In the genomic region with DNA sequence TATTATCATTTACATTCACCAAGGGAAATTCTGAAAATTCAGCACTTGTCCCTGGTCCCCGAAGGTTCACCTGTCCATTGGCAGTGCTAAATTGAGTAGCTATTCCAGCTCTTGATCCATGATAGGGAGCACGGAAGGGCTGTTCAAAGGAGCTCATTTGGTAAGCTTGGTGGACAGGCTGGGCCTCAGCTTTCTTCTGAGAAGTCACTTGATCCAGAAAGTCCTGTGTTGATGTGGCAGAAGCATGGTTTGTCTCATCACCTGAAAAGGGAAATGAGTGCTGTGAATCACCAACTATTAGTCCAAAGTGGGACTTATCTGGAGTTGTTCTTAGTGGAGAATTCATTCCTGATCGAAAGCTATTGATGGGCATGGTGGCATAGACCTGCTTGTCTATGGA, we compare ENCODE assay signal across 23 cellular contexts. TPM values are rescaled to one million over a fixed set of nuclear protein-coding genes. Genes with fewer than 3 reads are reported as not detected.
A peak's percentile ranks its signal among the peaks of the same experiment; 100 is the strongest.
DNase-seq lines count a peak whose midpoint lies in the region; ATAC-seq and TF ChIP-seq lines count a peak whose summit lies in the region.
"Had no signal": no experiment of that assay in that cellular context is flagged by ENCODE, and none has a peak within 500 bp of the region (broad histone marks: within the 10 kb centered on the region; RNA-seq: fewer than 3 reads in every experiment).

No MANE protein-coding gene starts in this region.

- peak overlapping the region; percentile 52 for H3K27ac Mint-ChIP-seq in activated naive CD4-positive, alpha-beta T cell treated with anti-CD3 and anti-CD28 coated beads for 36 hours
- peak overlapping the region; percentile 87 for H3K27ac Mint-ChIP-seq in HFFc6

- peaks cover 20% of the 10 kb centered on the region for H3K4me1 Mint-ChIP-seq in activated naive CD4-positive, alpha-beta T cell treated with anti-CD3 and anti-CD28 coated beads for 36 hours (ENCODE audit: low read depth)
- H3K4me1 Mint-ChIP-seq in HFFc6 (ENCODE audit: low read depth) = peaks cover 48% of the 10 kb centered on the region

- peaks cover 6% of the 10 kb centered on the region for H4K20me1 ChIP-seq in osteoblast (ENCODE audit: insufficient read depth, low read length)

- CTCF ChIA-PET in activated naive CD4-positive, alpha-beta T cell treated with anti-CD3 and anti-CD28 coated beads for 36 hours (lab: Charles Lee) = interaction anchor here (1.0 to 1.3 kb wide), 2 partner anchors 12 to 82 kb away, joined by 3 to 4 read pairs; no protein-coding TSS in a partner anchor

- H3K36me3 ChIP-seq in brain microvascular endothelial cell (replicated peaks) (peaks cover 14% of the 10 kb centered on the region), osteoblast (ENCODE audit: insufficient read depth, low read length) (peaks cover 9% of the 10 kb centered on the region)

- intact Hi-C loops in activated naive CD4-positive, alpha-beta T cell treated with anti-CD3 and anti-CD28 coated beads for 36 hours (cut with micrococcal nuclease) = loop anchor here (1.0 to 5.0 kb wide), 2 partner anchors 145 to 280 kb away; a partner anchor contains a TSS

- peak; percentile 23 for DNase-seq in activated naive CD4-positive, alpha-beta T cell treated with anti-CD3 and anti-CD28 coated beads for 36 hours
- no peak for DNase-seq in activated naive CD4-positive, alpha-beta T cell treated with Interleukin-2 at 50 U/mL for 16 hours
- DNase-seq in HFFc6 (no peak), brain microvascular endothelial cell (no peak), osteoblast (ENCODE audit: insufficient read length, low spot score, missing footprints) (no peak), AML-193 (lab: John Stamatoyannopoulos, UW) (no peak), nucleus accumbens (lab: John Stamatoyannopoulos, UW) (no peak)
- DNase-seq: activated CD4-positive, alpha-beta T cell treated with anti-CD3 and anti-CD28 coated beads, Interleukin-2, amount 50 U/mL, for 4 hours; activated gamma-delta T cell treated with Interleukin-2 at 50 U/mL for 16 hours; cortex of kidney; effector memory CD8-positive, alpha-beta T cell; esophagus squamous epithelium; GDM1; H7; left cardiac atrium; NCI-H1105; NCI-H1930; Right ventricle myocardium superior had no signal

- H3K4me1 ChIP-seq in osteoblast (ENCODE audit: insufficient read depth, low read length) = peaks cover 14% of the 10 kb centered on the region
- H3K4me1 ChIP-seq: BLaER1 treated with 17β-estradiol and CSF1 and Interleukin-3, amounts not matched to agents 10 nM and 100 nM had no signal

- H3K27me3 ChIP-seq in brain microvascular endothelial cell (replicated peaks) (no peaks in the 10 kb centered on the region), osteoblast (ENCODE audit: insufficient read depth, low read length) (no peaks in the 10 kb centered on the region)
- H3K27me3 ChIP-seq: BLaER1 treated with 17β-estradiol and CSF1 and Interleukin-3, amounts not matched to agents 10 nM and 100 nM; esophagus squamous epithelium; hepatocyte; neutrophil had no signal

- no peaks in the 10 kb centered on the region for H3K9me3 ChIP-seq in osteoblast (ENCODE audit: low read depth, low read length)
- H3K9me3 ChIP-seq: esophagus squamous epithelium, neutrophil had no signal

- in situ Hi-C loops in brain microvascular endothelial cell (cut with HindIII; ENCODE audit: low pct_ligation_motif_present, low sequenced_read_pairs) = no loop called here

- peaks cover 30% of the 10 kb centered on the region for H3K36me3 Mint-ChIP-seq in activated naive CD4-positive, alpha-beta T cell treated with anti-CD3 and anti-CD28 coated beads for 36 hours (ENCODE audit: low read depth)
- H3K36me3 Mint-ChIP-seq in HFFc6 (ENCODE audit: low read depth) = peaks cover 36% of the 10 kb centered on the region

- H3K79me2 ChIP-seq in osteoblast (ENCODE audit: insufficient read depth, low read length) = peaks cover 4% of the 10 kb centered on the region

- peak overlapping the region; percentile 64 for H3K27ac ChIP-seq in brain microvascular endothelial cell
- H3K27ac ChIP-seq in osteoblast (ENCODE audit: low read depth, low read length) = peak overlapping the region; percentile 75
- H3K27ac ChIP-seq: BLaER1 treated with 17β-estradiol and CSF1 and Interleukin-3, amounts not matched to agents 10 nM and 100 nM; esophagus squamous epithelium; hepatocyte; neutrophil had no signal

- H2AFZ ChIP-seq in osteoblast (ENCODE audit: low read length) = no peak overlapping the region
- H2AFZ ChIP-seq: hepatocyte had no signal

- no peak overlapping the region for H3K4me2 ChIP-seq in osteoblast (ENCODE audit: insufficient read depth, low read length)
- H3K4me2 ChIP-seq: BLaER1 treated with 17β-estradiol and CSF1 and Interleukin-3, amounts not matched to agents 10 nM and 100 nM; hepatocyte had no signal

- H3K4me3 ChIP-seq in brain microvascular endothelial cell (ENCODE audit: low read depth, low read length) = no peak overlapping the region
- H3K4me3 ChIP-seq in osteoblast (ENCODE audit: insufficient read depth, low read length) = no peak overlapping the region
- H3K4me3 ChIP-seq: BLaER1 treated with 17β-estradiol and CSF1 and Interleukin-3, amounts not matched to agents 10 nM and 100 nM; esophagus squamous epithelium; hepatocyte had no signal

- H3K27me3 Mint-ChIP-seq in activated naive CD4-positive, alpha-beta T cell treated with anti-CD3 and anti-CD28 coated beads for 36 hours (ENCODE audit: low read depth) = no peaks in the 10 kb centered on the region
- peaks cover 2% of the 10 kb centered on the region; the same call in 1 of the 2 replicates for H3K27me3 Mint-ChIP-seq in HFFc6 (ENCODE audit: insufficient read depth)
- H3K27me3 Mint-ChIP-seq: effector memory CD8-positive, alpha-beta T cell had no signal

- peaks cover 6% of the 10 kb centered on the region for H3K9me3 Mint-ChIP-seq in activated naive CD4-positive, alpha-beta T cell treated with anti-CD3 and anti-CD28 coated beads for 36 hours
- H3K9me3 Mint-ChIP-seq in HFFc6 = no peaks in the 10 kb centered on the region
- H3K9me3 Mint-ChIP-seq: effector memory CD8-positive, alpha-beta T cell had no signal

- TF ChIP-seq CTCF in HFFc6 (IDR thresholded peaks at IDR 0.05) (no peak), brain microvascular endothelial cell (IDR thresholded peaks at IDR 0.05; ENCODE audit: low read depth, low read length, missing control alignments) (no peak), osteoblast (IDR thresholded peaks at IDR 0.05; ENCODE audit: extremely low read depth, low read depth, low read length) (no peak)

- no peak overlapping the region for H3K4me3 Mint-ChIP-seq in activated naive CD4-positive, alpha-beta T cell treated with anti-CD3 and anti-CD28 coated beads for 36 hours
- no peak overlapping the region for H3K4me3 Mint-ChIP-seq in HFFc6
- H3K4me3 Mint-ChIP-seq: effector memory CD8-positive, alpha-beta T cell had no signal

- no peak for ATAC-seq in GM18870 (IDR thresholded peaks at IDR 0.05; ENCODE audit: unreplicated experiment)
- ATAC-seq: effector memory CD8-positive, alpha-beta T cell; PC-3 had no signal

RNA-seq across cellular contexts. Expression of a gene that starts 19.8 kb away (rescaled TPM):
- 1 to 10 TPM; 1.1 TPM for total RNA-seq in activated naive CD4-positive, alpha-beta T cell treated with anti-CD3 and anti-CD28 coated beads for 36 hours
- 1 to 10 TPM; 1.8 to 4.6 (median 3.7) TPM for total RNA-seq in HFFc6 (2021; fragmentation: NEBNext Ultra II Directional; extraction: Animal tissue kit (Norgen Biotek cat#: 25700))
- 33.0 and 36.2 TPM in 2 replicates for total RNA-seq in osteoblast
